Comparison of ENCODE assay signal across 15 cellular contexts in genomic region chr1:153259387-153259786, GRCh38. TPM values are rescaled to one million over a fixed set of nuclear protein-coding genes. Genes with fewer than 3 reads are reported as not detected.
DNase-seq lines count a peak whose midpoint lies in the region; ATAC-seq and TF ChIP-seq lines count a peak whose summit lies in the region.
"Had no signal": no experiment of that assay in that cellular context is flagged by ENCODE, and none has a peak within 500 bp of the region (broad histone marks: within the 10 kb centered on the region; RNA-seq: fewer than 3 reads in every experiment).

LORICRIN (plus strand) TSS chr1:153259687; CDS start chr1:153260950, 1,263 bp downstream.

- H3K4me3 ChIP-seq in breast epithelium (no peak within 1 kb of the TSS), lower leg skin (ENCODE audit: low read depth, poor library complexity, severe bottlenecking) (no peak within 1 kb of the TSS), stomach (peak within 1 kb of the TSS in 1 of 4 donors; percentile 47)
- H3K4me3 ChIP-seq: body of pancreas, MG63 had no signal

- WGBS in lower leg skin, 2 donors = 74 to 83% methylated on average over 3 of the region's 3 CpGs
- 69 to 90% (median 79%) methylated on average over 3 of the region's 3 CpGs for WGBS in stomach, 5 donors

- H3K9me3 ChIP-seq in breast epithelium = no peaks in the 10 kb centered on the region
- H3K9me3 ChIP-seq in stomach = no peaks in the 10 kb centered on the region
- H3K9me3 ChIP-seq: body of pancreas, MG63 had no signal

- DNase-seq in MCF 10A (ENCODE audit: unreplicated experiment) (no peak), breast epithelium (ENCODE audit: low spot score in 2 of 2) (no peak), lower leg skin (ENCODE audit: low spot score in 2 of 2) (no peak), stomach (no peak), GM10266 (ENCODE audit: extremely low spot score) (no peak), GM13976 (ENCODE audit: low spot score) (no peak), DMS153 treated with DMSO at 0.1 percent for 48 hours (lab: John Stamatoyannopoulos, UW; ENCODE audit: unreplicated experiment) (no peak)
- DNase-seq: body of pancreas, DMS79 treated with DMSO at 0.1 percent for 48 hours, foreskin melanocyte, MG63, posterior cingulate gyrus, SIG-M5 had no signal

- H3K27me3 Mint-ChIP-seq in MCF 10A (ENCODE audit: insufficient read depth, unreplicated experiment) = peaks cover 56% of the 10 kb centered on the region
- H3K27me3 Mint-ChIP-seq in activated T-helper 17 cell treated with anti-CD3 and anti-CD28 coated beads, Interleukin-2, amount 50 U/mL, for 72 hours = peaks cover 16% of the 10 kb centered on the region

- H3K4me1 ChIP-seq in breast epithelium (no peaks in the 10 kb centered on the region), stomach (peaks cover 13 to 21% (median 19%) of the 10 kb centered on the region in 4 donors)

- peaks cover 5% of the 10 kb centered on the region for H3K4me1 Mint-ChIP-seq in MCF 10A (ENCODE audit: insufficient read depth, unreplicated experiment)
- H3K4me1 Mint-ChIP-seq in activated T-helper 17 cell treated with anti-CD3 and anti-CD28 coated beads, Interleukin-2, amount 50 U/mL, for 72 hours = peaks cover 36% of the 10 kb centered on the region

- TF ChIP-seq POLR2A in breast epithelium (IDR thresholded peaks at IDR 0.05) (no peak), lower leg skin (IDR thresholded peaks at IDR 0.05) (no peak), stomach (IDR thresholded peaks at IDR 0.05) (no peak)

- H3K36me3 Mint-ChIP-seq in MCF 10A (ENCODE audit: insufficient read depth, unreplicated experiment) = no peaks in the 10 kb centered on the region
- no peaks in the 10 kb centered on the region for H3K36me3 Mint-ChIP-seq in activated T-helper 17 cell treated with anti-CD3 and anti-CD28 coated beads, Interleukin-2, amount 50 U/mL, for 72 hours (ENCODE audit: low read depth)

- H3K27ac Mint-ChIP-seq in MCF 10A (ENCODE audit: low read depth, unreplicated experiment) = no peak within 1 kb of the TSS
- peak within 1 kb of the TSS; percentile 42 for H3K27ac Mint-ChIP-seq in activated T-helper 17 cell treated with anti-CD3 and anti-CD28 coated beads, Interleukin-2, amount 50 U/mL, for 72 hours

- no peaks in the 10 kb centered on the region for H3K9me3 Mint-ChIP-seq in MCF 10A (ENCODE audit: unreplicated experiment)
- no peaks in the 10 kb centered on the region for H3K9me3 Mint-ChIP-seq in activated T-helper 17 cell treated with anti-CD3 and anti-CD28 coated beads, Interleukin-2, amount 50 U/mL, for 72 hours

- CTCF ChIA-PET in MCF 10A (lab: Yijun Ruan, JAX) = interaction anchor here (0.5 to 1.4 kb wide), 3 partner anchors 9 to 35 kb away, joined by 3 to 6 read pairs (median 5); no protein-coding TSS in a partner anchor

- intact Hi-C loops in MCF 10A (cut with micrococcal nuclease) = no loop called here
- intact Hi-C loops in breast epithelium (cut with DNase I; ENCODE audit: low total_unique reads) = no loop called here
- intact Hi-C loops in lower leg skin (cut with DNase I; ENCODE audit: low total_unique reads) = no loop called here
- intact Hi-C loops in stomach (cut with DNase I; ENCODE audit: low total_unique reads) = no loop called here

- in situ Hi-C loops in GM13976 (cut with MboI; ENCODE audit: low sequenced_read_pairs, unreplicated experiment) = no loop called here

- no peaks in the 10 kb centered on the region for H3K36me3 ChIP-seq in breast epithelium
- H3K36me3 ChIP-seq in stomach = no peaks in the 10 kb centered on the region
- H3K36me3 ChIP-seq: MG63 had no signal

- POLR2A ChIA-PET in MCF 10A (lab: Yijun Ruan, JAX) = interaction anchor here (0.6 kb wide), 1 partner anchor 399 kb away, joined by 4 read pairs; no protein-coding TSS in a partner anchor

- BruUV-seq in MCF 10A (replicated peaks; lab: Mats Ljungman, UMichigan) = no TSS peak

- H3K4me3 Mint-ChIP-seq in MCF 10A (ENCODE audit: unreplicated experiment) = peak within 1 kb of the TSS; percentile 34
- peak within 1 kb of the TSS; percentile 58 for H3K4me3 Mint-ChIP-seq in activated T-helper 17 cell treated with anti-CD3 and anti-CD28 coated beads, Interleukin-2, amount 50 U/mL, for 72 hours

- no peak for ATAC-seq in activated T-helper 17 cell treated with anti-CD3 and anti-CD28 coated beads, Interleukin-2, amount 50 U/mL, for 72 hours (replicated peaks)
- ATAC-seq: body of pancreas had no signal

- no peak within 1 kb of the TSS for H3K27ac ChIP-seq in breast epithelium
- no peak within 1 kb of the TSS for H3K27ac ChIP-seq in stomach
- H3K27ac ChIP-seq: body of pancreas had no signal

- no peak for TF ChIP-seq CTCF in MCF 10A (IDR thresholded peaks at IDR 0.05; ENCODE audit: unreplicated experiment)
- TF ChIP-seq CTCF in breast epithelium (IDR thresholded peaks at IDR 0.05) = no peak
- TF ChIP-seq CTCF in lower leg skin (IDR thresholded peaks at IDR 0.05) = no peak
- no peak for TF ChIP-seq CTCF in stomach (IDR thresholded peaks at IDR 0.05)
- TF ChIP-seq CTCF in GM10266 (IDR thresholded peaks at IDR 0.05; ENCODE audit: control insufficient read depth, insufficient read depth, low read depth, missing control alignments) = no peak
- no peak for TF ChIP-seq CTCF in GM13976 (IDR thresholded peaks at IDR 0.05; ENCODE audit: borderline replicate concordance, control extremely low read depth, extremely low read depth, insufficient read depth, missing control alignments)

- H3K27me3 ChIP-seq in breast epithelium (peaks cover 0 to 25% of the 10 kb centered on the region in 2 donors), stomach (peaks cover 0 to 65% (median 44%) of the 10 kb centered on the region in 3 donors)

- TF ChIP-seq EP300 in stomach (IDR thresholded peaks at IDR 0.05) = no peak

RNA-seq across cellular contexts. Expression of gene LORICRIN, which starts in this region (rescaled TPM):
- total RNA-seq in MCF 10A (2022) (not detected in 2 replicates), breast epithelium (not detected), lower leg skin (100 to 1,000 TPM; 434 to 831 (median 725) TPM), stomach (not detected)
- not detected for total RNA-seq in activated T-helper 17 cell treated with anti-CD3 and anti-CD28 coated beads, Interleukin-2, amount 50 U/mL, for 72 hours
- polyA plus RNA-seq in stomach = not detected
- total RNA-seq: body of pancreas, mesenteric fat pad had no signal

Comparison
In these comparisons a context has a peak if more than half of its experiments do, and no peak if none do; other contexts are left out.
1. RNA of gene LORICRIN (total RNA-seq): 434 to 831 TPM in lower leg skin; not detected in MCF 10A, not detected in breast epithelium, not detected in activated T-helper 17 cell treated with anti-CD3 and anti-CD28 coated beads, Interleukin-2, amount 50 U/mL, for 72 hours and not detected in stomach; every median in the first group is over 100 times any median in the second.